ENCODE assay signal across 22 cellular contexts in genomic region chr12:69150083-69150795, GRCh38.
"Had no signal": no experiment of that assay in that cellular context is flagged by ENCODE, and none has a peak within 500 bp of the region (broad histone marks: within the 10 kb centered on the region; RNA-seq: fewer than 3 reads in every experiment).

No MANE protein-coding gene starts in this region.

- H3K9me3 ChIP-seq: gastrocnemius medialis, mucosa of descending colon, psoas muscle, thyroid gland had no signal

- H3K4me1 ChIP-seq: neural progenitor cell, psoas muscle had no signal

- ATAC-seq: activated naive CD8-positive, alpha-beta T cell treated with anti-CD3 and anti-CD28 coated beads, Interleukin-2, amount 50 U/mL, for 24 hours; gastrocnemius medialis; psoas muscle; WTC11 had no signal

- H3K27ac Mint-ChIP-seq: activated naive CD8-positive, alpha-beta T cell treated with anti-CD3 and anti-CD28 coated beads, Interleukin-2, amount 50 U/mL, for 24 hours; activated T-cell treated with anti-CD3 and anti-CD28 coated beads, Interleukin-2, amount 50 U/mL, for 24 hours; activated T-helper 2 cell treated with anti-CD3 and anti-CD28 coated beads, Interferon-gamma antibody, Interleukin-2, Interleukin-4, amounts not matched to agents 10 μg/mL and 5 μg/mL and 100 μg/mL, durations not matched to agents 14 hours and 24 hours and 36 hours; dendritic cell treated with granulocyte-macrophage colony-stimulating factor and Interleukin-4, amounts not matched to agents 40 ng/mL and 50 ng/mL, for 4 days; neural progenitor cell; stimulated activated naive CD8-positive, alpha-beta T cell treated with anti-CD3 and anti-CD28 coated beads, Interleukin-15, Interleukin-2, amounts not matched to agents 100 ng/mL and 50 ng/mL, for 24 hours; T-helper 1 cell treated with Interleukin-12 subunit alpha and Interleukin-12 subunit beta and Interleukin-4 antibody, amounts not matched to agents 30 μg/mL and 1 μg/mL, for 36 hours; WTC11 had no signal

- H3K36me3 Mint-ChIP-seq: naive B cell, neural progenitor cell, WTC11 had no signal

- H3K4me3 Mint-ChIP-seq: activated naive CD8-positive, alpha-beta T cell treated with anti-CD3 and anti-CD28 coated beads, Interleukin-2, amount 50 U/mL, for 24 hours; activated T-cell treated with anti-CD3 and anti-CD28 coated beads, Interleukin-2, amount 50 U/mL, for 24 hours; dendritic cell treated with granulocyte-macrophage colony-stimulating factor and Interleukin-4, amounts not matched to agents 40 ng/mL and 50 ng/mL, for 4 days; naive B cell; neural progenitor cell; stimulated activated naive CD8-positive, alpha-beta T cell treated with anti-CD3 and anti-CD28 coated beads, Interleukin-15, Interleukin-2, amounts not matched to agents 100 ng/mL and 50 ng/mL, for 24 hours; T-helper 1 cell treated with Interleukin-12 subunit alpha and Interleukin-12 subunit beta and Interleukin-4 antibody, amounts not matched to agents 30 μg/mL and 1 μg/mL, for 36 hours; WTC11 had no signal

- H3K36me3 ChIP-seq: gastrocnemius medialis, neural progenitor cell, thyroid gland had no signal

- H3K27ac ChIP-seq: gastrocnemius medialis, neural progenitor cell, psoas muscle, thyroid gland had no signal

- H3K9me3 Mint-ChIP-seq: activated naive CD8-positive, alpha-beta T cell treated with anti-CD3 and anti-CD28 coated beads, Interleukin-2, amount 50 U/mL, for 24 hours; activated T-cell treated with anti-CD3 and anti-CD28 coated beads, Interleukin-2, amount 50 U/mL, for 24 hours; activated T-helper 2 cell treated with anti-CD3 and anti-CD28 coated beads, Interferon-gamma antibody, Interleukin-2, Interleukin-4, amounts not matched to agents 10 μg/mL and 5 μg/mL and 100 μg/mL, durations not matched to agents 14 hours and 24 hours and 36 hours; dendritic cell treated with granulocyte-macrophage colony-stimulating factor and Interleukin-4, amounts not matched to agents 40 ng/mL and 50 ng/mL, for 4 days; naive B cell; neural progenitor cell; stimulated activated naive CD8-positive, alpha-beta T cell treated with anti-CD3 and anti-CD28 coated beads, Interleukin-15, Interleukin-2, amounts not matched to agents 100 ng/mL and 50 ng/mL, for 24 hours; T-helper 1 cell treated with Interleukin-12 subunit alpha and Interleukin-12 subunit beta and Interleukin-4 antibody, amounts not matched to agents 30 μg/mL and 1 μg/mL, for 36 hours; WTC11 had no signal

- H3K4me3 ChIP-seq: gastrocnemius medialis, mucosa of descending colon, neural progenitor cell, psoas muscle, thyroid gland had no signal

- DNase-seq: activated naive CD4-positive, alpha-beta T cell treated with Interleukin-2 at 50 U/mL for 16 hours; activated naive CD8-positive, alpha-beta T cell treated with anti-CD3 and anti-CD28 coated beads, Interleukin-2, amount 50 U/mL, for 24 hours; activated T-cell treated with anti-CD3 and anti-CD28 coated beads, Interleukin-2, amount 50 U/mL, for 24 hours; effector CD8-positive, alpha-beta T cell; erythroblast; gastrocnemius medialis; hypothalamus; mesenchymal stem cell; naive B cell; psoas muscle; right cardiac atrium; stimulated activated CD4-positive, alpha-beta T cell treated with anti-CD3 and anti-CD28 coated beads, Interleukin-1b, Interleukin-23, amount 100 ng/mL, for 48 hours; substantia nigra; T1000 had no signal

- H3K27me3 ChIP-seq: gastrocnemius medialis, neural progenitor cell, thyroid gland had no signal

- H3K27me3 Mint-ChIP-seq: activated T-cell treated with anti-CD3 and anti-CD28 coated beads, Interleukin-2, amount 50 U/mL, for 24 hours; dendritic cell treated with granulocyte-macrophage colony-stimulating factor and Interleukin-4, amounts not matched to agents 40 ng/mL and 50 ng/mL, for 4 days; naive B cell; stimulated activated naive CD8-positive, alpha-beta T cell treated with anti-CD3 and anti-CD28 coated beads, Interleukin-15, Interleukin-2, amounts not matched to agents 100 ng/mL and 50 ng/mL, for 24 hours had no signal
